12 cellular contexts compared by ENCODE assay signal in genomic region chr14:70885343-70886014, GRCh38. TPM values are rescaled to one million over a fixed set of nuclear protein-coding genes. Genes with fewer than 3 reads are reported as not detected.
DNase-seq lines count a peak whose midpoint lies in the region; ATAC-seq and TF ChIP-seq lines count a peak whose summit lies in the region.
"Had no signal": no experiment of that assay in that cellular context is flagged by ENCODE, and none has a peak within 500 bp of the region (broad histone marks: within the 10 kb centered on the region; RNA-seq: fewer than 3 reads in every experiment).

No MANE protein-coding gene starts in this region.

- H3K9ac ChIP-seq in colonic mucosa (ENCODE audit: low read depth in 2 of 2, low read length in 2 of 2) (no peak overlapping the region), PC-3 (ENCODE audit: low read length) (no peak overlapping the region)

- H3K4me2 ChIP-seq in PC-3 (ENCODE audit: low read length): no peak overlapping the region

- H3K4me3 ChIP-seq in colonic mucosa (no peak overlapping the region), PC-3 (ENCODE audit: low read length) (no peak overlapping the region)

- POLR2A ChIA-PET in PC-3 (lab: Charles Lee; ENCODE audit: unreplicated experiment): interaction anchor here (0.6 to 0.7 kb wide), 2 partner anchors 70 to 76 kb away, joined by 4 to 23 read pairs; partner anchors contain the start of gene MAP3K9

- H3K27me3 ChIP-seq in colonic mucosa: no peaks in the 10 kb centered on the region
- peaks cover 6% of the 10 kb centered on the region; the same call in 1 of the 2 replicates for H3K27me3 ChIP-seq in PC-3 (ENCODE audit: low read length)

- H3F3A ChIP-seq in PC-3 (ENCODE audit: low read length, unreplicated experiment): no peaks in the 10 kb centered on the region

- TF ChIP-seq CTCF in colonic mucosa (IDR thresholded peaks at IDR 0.05) (no peak), PC-3 (conservative IDR thresholded peaks at IDR 0.05; ENCODE audit: low read depth, low read length) (no peak)

- no peaks in the 10 kb centered on the region for H3K4me1 ChIP-seq in colonic mucosa
- H3K4me1 ChIP-seq in PC-3 (ENCODE audit: insufficient read depth, low read length): no peaks in the 10 kb centered on the region

- BruUV-seq in PC-3 (replicated peaks; lab: Mats Ljungman, UMichigan): no TSS peak

- DNase-seq in activated naive CD4-positive, alpha-beta T cell treated with Interleukin-2 at 50 U/mL for 16 hours: peak; percentile 65
- DNase-seq in activated naive CD4-positive, alpha-beta T cell (lab: John Stamatoyannopoulos, UW): no peak
- DNase-seq in T-helper 17 cell (no peak), colonic mucosa (no peak), PC-3 (no peak), NOMO-1 (lab: John Stamatoyannopoulos, UW; ENCODE audit: unreplicated experiment in 2 of 2) (no peak), cerebellar cortex (ENCODE audit: low spot score) (no peak)
- DNase-seq in stimulated activated naive CD8-positive, alpha-beta T cell treated with anti-CD3 and anti-CD28 coated beads, Interleukin-15, Interleukin-2, amounts not matched to agents 100 U/mL and 50 U/mL, for 24 hours: peak; percentile 48
- DNase-seq: H7, NCI-H1048, NCI-H446 treated with DMSO at 0.1 percent for 48 hours had no signal

- no peak for ATAC-seq in T-helper 17 cell
- peak; percentile 72 for ATAC-seq in stimulated activated naive CD8-positive, alpha-beta T cell treated with anti-CD3 and anti-CD28 coated beads, Interleukin-15, Interleukin-2, amounts not matched to agents 100 U/mL and 50 U/mL, for 24 hours
- no peak for ATAC-seq in PC-3

- intact Hi-C loops in colonic mucosa (cut with DNase I): no loop called here
- intact Hi-C loops in PC-3 (cut with micrococcal nuclease): no loop called here

- H3K36me3 ChIP-seq in colonic mucosa: no peaks in the 10 kb centered on the region
- H3K36me3 ChIP-seq in PC-3 (ENCODE audit: low read depth, low read length): no peaks in the 10 kb centered on the region

- H3K9me3 ChIP-seq in T-helper 17 cell (ENCODE audit: control insufficient read depth, low read length, poor library complexity, severe bottlenecking): no peaks in the 10 kb centered on the region
- no peaks in the 10 kb centered on the region for H3K9me3 ChIP-seq in colonic mucosa
- H3K9me3 ChIP-seq in PC-3 (ENCODE audit: low read length): no peaks in the 10 kb centered on the region

- no peak overlapping the region for H3K4me3 Mint-ChIP-seq in T-helper 17 cell

- peak overlapping the region; percentile 45 for H3K27ac ChIP-seq in colonic mucosa
- no peak overlapping the region for H3K27ac ChIP-seq in PC-3 (ENCODE audit: low read length)

- H3K79me2 ChIP-seq in PC-3 (ENCODE audit: low read length): no peaks in the 10 kb centered on the region

- H4K20me1 ChIP-seq in PC-3 (ENCODE audit: low read length): no peaks in the 10 kb centered on the region

- CTCF ChIA-PET in PC-3 (lab: Charles Lee): interaction anchor here (0.6 to 1.5 kb wide), 2 partner anchors 22 to 34 kb away, joined by 4 to 9 read pairs; partner anchors contain the start of gene PCNX1

- peaks cover 3% of the 10 kb centered on the region for H3K36me3 Mint-ChIP-seq in T-helper 17 cell (ENCODE audit: low read depth)
- H3K36me3 Mint-ChIP-seq: activated naive CD4-positive, alpha-beta T cell treated with anti-CD3 and anti-CD28 coated beads, Interleukin-2, amount 50 U/mL, for 24 hours had no signal

- no peak overlapping the region for H2AFZ ChIP-seq in PC-3 (ENCODE audit: low read length)

- H3K27ac Mint-ChIP-seq in T-helper 17 cell: peak overlapping the region; percentile 95

- H3K27me3 Mint-ChIP-seq in T-helper 17 cell: no peaks in the 10 kb centered on the region
- H3K27me3 Mint-ChIP-seq: activated naive CD4-positive, alpha-beta T cell treated with anti-CD3 and anti-CD28 coated beads, Interleukin-2, amount 50 U/mL, for 24 hours had no signal

- peaks cover 72% of the 10 kb centered on the region for H3K4me1 Mint-ChIP-seq in T-helper 17 cell

- no peaks in the 10 kb centered on the region for H3K9me2 ChIP-seq in PC-3 (replicated peaks; ENCODE audit: low read length)

RNA-seq across cellular contexts. Expression of gene PCNX1, which starts 21.8 kb away (rescaled TPM):
- total RNA-seq in T-helper 17 cell: 100 to 1,000 TPM; 140 to 153 TPM
- total RNA-seq in colonic mucosa: 10 to 100 TPM; 18.1 to 26.7 TPM
- 21.5 and 23.3 TPM in 2 replicates for total RNA-seq in PC-3 (2014; rRNA removed)

Comparison
In these comparisons a context has a peak if more than half of its experiments do, and no peak if none do; other contexts are left out.
1. DNase-seq: peak in activated naive CD4-positive, alpha-beta T cell treated with Interleukin-2 at 50 U/mL for 16 hours (single experiment) and stimulated activated naive CD8-positive, alpha-beta T cell treated with anti-CD3 and anti-CD28 coated beads, Interleukin-15, Interleukin-2, amounts not matched to agents 100 U/mL and 50 U/mL, for 24 hours (single experiment); none in activated naive CD4-positive, alpha-beta T cell (0 of 4), T-helper 17 cell (0 of 3), colonic mucosa (single experiment), PC-3 (single experiment), NOMO-1 (0 of 2) and cerebellar cortex (single experiment).